Comparison of ENCODE assay signal across 1 cellular context in genomic region chr17:66191607-66192377, GRCh38.
TF ChIP-seq lines count a peak whose summit lies in the region.

Gene CEP112, minus strand, starts transcription at chr17:66192133.

TF ChIP-seq in HepG2, 621 proteins besides CTCF, POLR2A, EP300 and RAD21 (continued from another document and continues in another):
- TF ChIP-seq NFAT5 (CRISPR knock-in tag; IDR thresholded peaks at IDR 0.05), result 0 out of 2 replicates have a peak, but pooled peaks have one; percentile 66
- TF ChIP-seq KLF13 (CRISPR knock-in tag; IDR thresholded peaks at IDR 0.05), result no peak
- no peak for TF ChIP-seq ZNF644 (CRISPR knock-in tag; IDR thresholded peaks at IDR 0.05; ENCODE audit: low read depth)
- no peak for TF ChIP-seq FOXP1 (IDR thresholded peaks at IDR 0.05)
- no peak for TF ChIP-seq FOXP1 (CRISPR knock-in tag; IDR thresholded peaks at IDR 0.05)
- TF ChIP-seq ZNF317 (CRISPR knock-in tag; IDR thresholded peaks at IDR 0.05), result no peak
- peak; percentile 29; the same call in 1 of the 2 replicates for TF ChIP-seq ZNF275 (CRISPR knock-in tag; IDR thresholded peaks at IDR 0.05; ENCODE audit: borderline replicate concordance)
- TF ChIP-seq SIX4 (CRISPR knock-in tag; IDR thresholded peaks at IDR 0.05), result no peak
- peak; percentile 56 for TF ChIP-seq GFI1 (CRISPR knock-in tag; IDR thresholded peaks at IDR 0.05; ENCODE audit: borderline replicate concordance)
- TF ChIP-seq ZHX2 (IDR thresholded peaks at IDR 0.05; ENCODE audit: low read depth), result no peak; the same call in 1 of the 2 replicates
- peak; percentile 75 for TF ChIP-seq ZHX2 (CRISPR knock-in tag; IDR thresholded peaks at IDR 0.05; ENCODE audit: borderline replicate concordance)
- peak; percentile 99 for TF ChIP-seq U2AF2 (IDR thresholded peaks at IDR 0.05; ENCODE audit: low read depth, low read length)
- peak; percentile 42 for TF ChIP-seq AGO1 (IDR thresholded peaks at IDR 0.05; ENCODE audit: low read depth, low read length, poor library complexity, severe bottlenecking)
- TF ChIP-seq POLR2G (IDR thresholded peaks at IDR 0.05; ENCODE audit: low read depth, low read length), result peak; percentile 40; the same call in 1 of the 2 replicates
- TF ChIP-seq MTF1 (CRISPR knock-in tag; IDR thresholded peaks at IDR 0.05), result peak; percentile 65; the same call in 1 of the 2 replicates
- TF ChIP-seq ZNF44 (CRISPR knock-in tag; IDR thresholded peaks at IDR 0.05), result no peak
- TF ChIP-seq ZNF17 (CRISPR knock-in tag; IDR thresholded peaks at IDR 0.05), result 0 out of 2 replicates have a peak, but pooled peaks have one; percentile 69
- peak; percentile 15; the same call in 1 of the 2 replicates for TF ChIP-seq PREB (CRISPR knock-in tag; IDR thresholded peaks at IDR 0.05)
- TF ChIP-seq CCDC6 (CRISPR knock-in tag; IDR thresholded peaks at IDR 0.05), result peak; percentile 42; the same call in 1 of the 2 replicates
- TF ChIP-seq GRHL1 (CRISPR knock-in tag; conservative IDR thresholded peaks at IDR 0.05), result no peak
- peak; percentile 54; the same call in 1 of the 2 replicates for TF ChIP-seq ZNF598 (CRISPR knock-in tag; IDR thresholded peaks at IDR 0.05; ENCODE audit: borderline replicate concordance)
- no peak for TF ChIP-seq CHD4 (IDR thresholded peaks at IDR 0.05; ENCODE audit: borderline replicate concordance, low read length)
- no peak for TF ChIP-seq ETS1 (CRISPR knock-in tag; IDR thresholded peaks at IDR 0.05)
- TF ChIP-seq ZNF441 (CRISPR knock-in tag; IDR thresholded peaks at IDR 0.05; ENCODE audit: borderline replicate concordance), result no peak
- TF ChIP-seq HMGA1 (CRISPR knock-in tag; conservative IDR thresholded peaks at IDR 0.05), result no peak
- no peak for TF ChIP-seq MEIS1 (CRISPR knock-in tag; IDR thresholded peaks at IDR 0.05; ENCODE audit: borderline replicate concordance)
- TF ChIP-seq E2F5 (CRISPR knock-in tag; conservative IDR thresholded peaks at IDR 0.05), result peak; percentile 54; the same call in 1 of the 2 replicates
- TF ChIP-seq ZNF563 (CRISPR knock-in tag; IDR thresholded peaks at IDR 0.05), result peak; percentile 89
- peak; percentile 87; the same call in 1 of the 2 replicates for TF ChIP-seq TGIF2 (CRISPR knock-in tag; IDR thresholded peaks at IDR 0.05)
- TF ChIP-seq USF2 (IDR thresholded peaks at IDR 0.05; ENCODE audit: low read depth, low read length), result no peak
- no peak for TF ChIP-seq USF2 (CRISPR knock-in tag; IDR thresholded peaks at IDR 0.05; ENCODE audit: borderline replicate concordance)
- no peak for TF ChIP-seq KAT2B (IDR thresholded peaks at IDR 0.05; ENCODE audit: borderline replicate concordance, low read depth, low read length)
- TF ChIP-seq ZNF766 (CRISPR knock-in tag; IDR thresholded peaks at IDR 0.05; ENCODE audit: borderline replicate concordance), result no peak
- no peak for TF ChIP-seq ZNF7 (CRISPR knock-in tag; IDR thresholded peaks at IDR 0.05)
- peak; percentile 0; the same call in 1 of the 2 replicates for TF ChIP-seq NCOA2 (CRISPR knock-in tag; IDR thresholded peaks at IDR 0.05)
- peak in 1 of 2 experiments; percentile 87; a peak in 2 of 4 replicates for TF ChIP-seq KLF16 (CRISPR knock-in tag; IDR thresholded peaks at IDR 0.05)
- peak; percentile 48; the same call in 1 of the 2 replicates for TF ChIP-seq SNAPC5 (CRISPR knock-in tag; IDR thresholded peaks at IDR 0.05; ENCODE audit: borderline replicate concordance)
- peak; percentile 62; the same call in 1 of the 2 replicates for TF ChIP-seq ZNF557 (CRISPR knock-in tag; IDR thresholded peaks at IDR 0.05)
- no peak for TF ChIP-seq ZBTB44 (CRISPR knock-in tag; IDR thresholded peaks at IDR 0.05)
